Comparison of ENCODE assay signal across 16 cellular contexts in genomic region chr20:53389516-53389915, GRCh38.
DNase-seq lines count a peak whose midpoint lies in the region; ATAC-seq and TF ChIP-seq lines count a peak whose summit lies in the region.
"Had no signal": no experiment of that assay in that cellular context is flagged by ENCODE, and none has a peak within 500 bp of the region (broad histone marks: within the 10 kb centered on the region; RNA-seq: fewer than 3 reads in every experiment).

No MANE protein-coding gene starts in this region.

- TF ChIP-seq POLR2A in NB4 (IDR thresholded peaks at IDR 0.05; ENCODE audit: extremely low read depth, insufficient read length): no peak

- no peaks in the 10 kb centered on the region for H3K36me3 Mint-ChIP-seq in CD4-positive, alpha-beta T cell (ENCODE audit: low read depth)
- no peaks in the 10 kb centered on the region for H3K36me3 Mint-ChIP-seq in naive thymus-derived CD8-positive, alpha-beta T cell
- H3K36me3 Mint-ChIP-seq in type B pancreatic cell: no peaks in the 10 kb centered on the region

- peak overlapping the region; percentile 71 for H3K27ac Mint-ChIP-seq in CD4-positive, alpha-beta T cell
- peak overlapping the region; percentile 9 to 97 (median 88) for H3K27ac Mint-ChIP-seq in naive thymus-derived CD8-positive, alpha-beta T cell
- H3K27ac Mint-ChIP-seq in type B pancreatic cell: no peak overlapping the region
- H3K27ac Mint-ChIP-seq: GM23338 had no signal

- TF ChIP-seq CTCF in CD4-positive, alpha-beta T cell (IDR thresholded peaks at IDR 0.05): no peak
- TF ChIP-seq CTCF in NB4 (IDR thresholded peaks at IDR 0.05; ENCODE audit: low read depth, low read length) (no peak), type B pancreatic cell (conservative IDR thresholded peaks at IDR 0.05) (no peak), left ventricle myocardium inferior (IDR thresholded peaks at IDR 0.05; ENCODE audit: borderline replicate concordance) (no peak)

- no peak overlapping the region for H3K27ac ChIP-seq in CD4-positive, alpha-beta T cell (ENCODE audit: low read depth, low read length)
- H3K27ac ChIP-seq in left ventricle myocardium inferior (replicated peaks): no peak overlapping the region
- H3K27ac ChIP-seq: A549 had no signal

- H3K9me3 Mint-ChIP-seq in CD4-positive, alpha-beta T cell: no peaks in the 10 kb centered on the region
- H3K9me3 Mint-ChIP-seq in naive thymus-derived CD8-positive, alpha-beta T cell: no peaks in the 10 kb centered on the region
- H3K9me3 Mint-ChIP-seq in type B pancreatic cell: no peaks in the 10 kb centered on the region
- H3K9me3 Mint-ChIP-seq: GM23338 had no signal

- CTCF ChIA-PET in CD4-positive, alpha-beta T cell (lab: Charles Lee): no interaction called here

- peaks cover 43% of the 10 kb centered on the region for H3K4me1 Mint-ChIP-seq in CD4-positive, alpha-beta T cell (ENCODE audit: low read depth)
- H3K4me1 Mint-ChIP-seq in naive thymus-derived CD8-positive, alpha-beta T cell: peaks cover 14 to 50% (median 31%) of the 10 kb centered on the region in 4 donors
- peaks cover 16% of the 10 kb centered on the region for H3K4me1 Mint-ChIP-seq in type B pancreatic cell (ENCODE audit: unreplicated experiment)

- DNase-seq in CD4-positive, alpha-beta T cell: no peak
- DNase-seq in NB4 (ENCODE audit: low read depth) (peak; percentile 78), type B pancreatic cell (ENCODE audit: extremely low spot score, unreplicated experiment) (peak; percentile 47), left ventricle myocardium inferior (no peak), GF-D8 (lab: John Stamatoyannopoulos, UW) (no peak)
- no peak for DNase-seq in naive thymus-derived CD8-positive, alpha-beta T cell
- DNase-seq: BE2C, Calu3, DMS 273 treated with DMSO at 0.1 percent for 48 hours, DMS79, H7, IMR-90, KBM-7 had no signal

- no peak overlapping the region for H3K4me3 ChIP-seq in NB4 (ENCODE audit: low read depth, low read length)
- no peak overlapping the region for H3K4me3 ChIP-seq in left ventricle myocardium inferior
- H3K4me3 ChIP-seq: A549, GM23338 had no signal

- peaks cover 7% of the 10 kb centered on the region for H3K4me1 ChIP-seq in left ventricle myocardium inferior
- H3K4me1 ChIP-seq: A549, BE2C had no signal

- H3K9me3 ChIP-seq in CD4-positive, alpha-beta T cell (ENCODE audit: control insufficient read depth, low read length): no peaks in the 10 kb centered on the region
- no peaks in the 10 kb centered on the region for H3K9me3 ChIP-seq in left ventricle myocardium inferior (replicated peaks)
- H3K9me3 ChIP-seq: A549, BE2C had no signal

- intact Hi-C loops in CD4-positive, alpha-beta T cell (cut with DNase I, micrococcal nuclease): no loop called here
- intact Hi-C loops in left ventricle myocardium inferior (cut with micrococcal nuclease): no loop called here

- no peaks in the 10 kb centered on the region for H3K36me3 ChIP-seq in left ventricle myocardium inferior
- H3K36me3 ChIP-seq: BE2C had no signal

- POLR2A ChIA-PET in CD4-positive, alpha-beta T cell (lab: Charles Lee): no interaction called here
- POLR2A ChIA-PET in naive thymus-derived CD8-positive, alpha-beta T cell (lab: Charles Lee): no interaction called here

- H3K27me3 Mint-ChIP-seq in CD4-positive, alpha-beta T cell: no peaks in the 10 kb centered on the region
- peaks cover 0 to 4% (median 0%) of the 10 kb centered on the region in 5 donors for H3K27me3 Mint-ChIP-seq in naive thymus-derived CD8-positive, alpha-beta T cell
- no peaks in the 10 kb centered on the region for H3K27me3 Mint-ChIP-seq in type B pancreatic cell

- H3K27me3 ChIP-seq in CD4-positive, alpha-beta T cell (ENCODE audit: control insufficient read depth, insufficient read depth, low read length): no peaks in the 10 kb centered on the region
- no peaks in the 10 kb centered on the region for H3K27me3 ChIP-seq in left ventricle myocardium inferior (ENCODE audit: low read depth)
- H3K27me3 ChIP-seq: BE2C had no signal

- no peak for ATAC-seq in CD4-positive, alpha-beta T cell (ENCODE audit: poor library complexity)
- no peak for ATAC-seq in naive thymus-derived CD8-positive, alpha-beta T cell
- no peak for ATAC-seq in GM19023 (IDR thresholded peaks at IDR 0.05; ENCODE audit: unreplicated experiment)
- ATAC-seq: A549, GM23338 had no signal

- no peak overlapping the region for H3K4me3 Mint-ChIP-seq in CD4-positive, alpha-beta T cell
- peak overlapping the region in 6 of 10 donors; percentile 21 to 64 (median 45) for H3K4me3 Mint-ChIP-seq in naive thymus-derived CD8-positive, alpha-beta T cell
- H3K4me3 Mint-ChIP-seq in type B pancreatic cell: no peak overlapping the region
- H3K4me3 Mint-ChIP-seq: GM23338 had no signal

Comparison
In these comparisons a context has a peak if more than half of its experiments do, and no peak if none do; other contexts are left out.
1. DNase-seq: peak in NB4 (single experiment) and type B pancreatic cell (single experiment); none in CD4-positive, alpha-beta T cell (0 of 10), naive thymus-derived CD8-positive, alpha-beta T cell (0 of 10), left ventricle myocardium inferior (single experiment) and GF-D8 (single experiment).
2. H3K4me3 Mint-ChIP-seq: peak in naive thymus-derived CD8-positive, alpha-beta T cell (6 of 10); none in CD4-positive, alpha-beta T cell (single experiment) and type B pancreatic cell (single experiment).